Comparison of ENCODE assay signal across 2 cellular contexts in genomic region chr6:110760589-110760988, GRCh38.
TF ChIP-seq lines count a peak whose summit lies in the region.

No MANE protein-coding gene starts in this region.

TF ChIP-seq in HepG2, 621 proteins besides CTCF, POLR2A, EP300 and RAD21:
- no peak for TF ChIP-seq ZNF350 (CRISPR knock-in tag; IDR thresholded peaks at IDR 0.05; ENCODE audit: borderline replicate concordance, low read depth)
- no peak for TF ChIP-seq REPIN1 (CRISPR knock-in tag; IDR thresholded peaks at IDR 0.05; ENCODE audit: borderline replicate concordance, low read depth)
- no peak for TF ChIP-seq NFATC3 (CRISPR knock-in tag; IDR thresholded peaks at IDR 0.05)
- TF ChIP-seq ARID5B (CRISPR knock-in tag; IDR thresholded peaks at IDR 0.05): 0 out of 2 replicates have a peak, but pooled peaks have one; percentile 12
- no peak for TF ChIP-seq ZNF878 (CRISPR knock-in tag; IDR thresholded peaks at IDR 0.05)
- TF ChIP-seq ZSCAN12 (CRISPR knock-in tag; IDR thresholded peaks at IDR 0.05): no peak
- TF ChIP-seq, protein P1, sequence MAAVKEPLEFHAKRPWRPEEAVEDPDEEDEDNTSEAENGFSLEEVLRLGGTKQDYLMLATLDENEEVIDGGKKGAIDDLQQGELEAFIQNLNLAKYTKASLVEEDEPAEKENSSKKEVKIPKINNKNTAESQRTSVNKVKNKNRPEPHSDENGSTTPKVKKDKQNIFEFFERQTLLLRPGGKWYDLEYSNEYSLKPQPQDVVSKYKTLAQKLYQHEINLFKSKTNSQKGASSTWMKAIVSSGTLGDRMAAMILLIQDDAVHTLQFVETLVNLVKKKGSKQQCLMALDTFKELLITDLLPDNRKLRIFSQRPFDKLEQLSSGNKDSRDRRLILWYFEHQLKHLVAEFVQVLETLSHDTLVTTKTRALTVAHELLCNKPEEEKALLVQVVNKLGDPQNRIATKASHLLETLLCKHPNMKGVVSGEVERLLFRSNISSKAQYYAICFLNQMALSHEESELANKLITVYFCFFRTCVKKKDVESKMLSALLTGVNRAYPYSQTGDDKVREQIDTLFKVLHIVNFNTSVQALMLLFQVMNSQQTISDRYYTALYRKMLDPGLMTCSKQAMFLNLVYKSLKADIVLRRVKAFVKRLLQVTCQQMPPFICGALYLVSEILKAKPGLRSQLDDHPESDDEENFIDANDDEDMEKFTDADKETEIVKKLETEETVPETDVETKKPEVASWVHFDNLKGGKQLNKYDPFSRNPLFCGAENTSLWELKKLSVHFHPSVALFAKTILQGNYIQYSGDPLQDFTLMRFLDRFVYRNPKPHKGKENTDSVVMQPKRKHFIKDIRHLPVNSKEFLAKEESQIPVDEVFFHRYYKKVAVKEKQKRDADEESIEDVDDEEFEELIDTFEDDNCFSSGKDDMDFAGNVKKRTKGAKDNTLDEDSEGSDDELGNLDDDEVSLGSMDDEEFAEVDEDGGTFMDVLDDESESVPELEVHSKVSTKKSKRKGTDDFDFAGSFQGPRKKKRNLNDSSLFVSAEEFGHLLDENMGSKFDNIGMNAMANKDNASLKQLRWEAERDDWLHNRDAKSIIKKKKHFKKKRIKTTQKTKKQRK (IDR thresholded peaks at IDR 0.05; ENCODE audit: low read length): no peak
- TF ChIP-seq KDM1A (CRISPR knock-in tag; IDR thresholded peaks at IDR 0.05): peak; percentile 66; the same call in 1 of the 2 replicates
- TF ChIP-seq NR2F6 (IDR thresholded peaks at IDR 0.05): no peak
- 0 out of 2 replicates have a peak, but pooled peaks have one; percentile 26 for TF ChIP-seq NR2F6 (CRISPR knock-in tag; IDR thresholded peaks at IDR 0.05)
- TF ChIP-seq RARA (CRISPR knock-in tag; IDR thresholded peaks at IDR 0.05): peak; percentile 19; the same call in 1 of the 2 replicates
- TF ChIP-seq, protein P2, sequence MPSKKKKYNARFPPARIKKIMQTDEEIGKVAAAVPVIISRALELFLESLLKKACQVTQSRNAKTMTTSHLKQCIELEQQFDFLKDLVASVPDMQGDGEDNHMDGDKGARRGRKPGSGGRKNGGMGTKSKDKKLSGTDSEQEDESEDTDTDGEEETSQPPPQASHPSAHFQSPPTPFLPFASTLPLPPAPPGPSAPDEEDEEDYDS (CRISPR knock-in tag; IDR thresholded peaks at IDR 0.05): no peak
- TF ChIP-seq MTF2 (CRISPR knock-in tag; IDR thresholded peaks at IDR 0.05; ENCODE audit: borderline replicate concordance): no peak
- TF ChIP-seq ZNF629 (CRISPR knock-in tag; conservative IDR thresholded peaks at IDR 0.05): peak; percentile 83

TF ChIP-seq in K562, 482 proteins besides CTCF, POLR2A, EP300 and RAD21:
- TF ChIP-seq NR2C1 (IDR thresholded peaks at IDR 0.05) (no peak), NR2C1 (tag; IDR thresholded peaks at IDR 0.05) (no peak), RBM25 (IDR thresholded peaks at IDR 0.05; ENCODE audit: low read depth, low read length, severe bottlenecking) (peak; percentile 64), NUFIP1 (IDR thresholded peaks at IDR 0.05; ENCODE audit: partially characterized antibody) (no peak)
